ENCODE assay signal across 8 cellular contexts in genomic region chr1:147670319-147671003, GRCh38. TPM values are rescaled to one million over a fixed set of nuclear protein-coding genes. Genes with fewer than 3 reads are reported as not detected.
DNase-seq lines count a peak whose midpoint lies in the region; ATAC-seq and TF ChIP-seq lines count a peak whose summit lies in the region.

ACP6 (minus strand) TSS chr1:147670524; CDS start chr1:147670048, 476 bp downstream.

- H3K4me3 ChIP-seq in adipocyte (ENCODE audit: low read length): peak within 1 kb of the TSS; percentile 95
- H3K4me3 ChIP-seq in parathyroid adenoma (ENCODE audit: low read depth, low read length): peak within 1 kb of the TSS; percentile 85
- H3K4me3 ChIP-seq in transverse colon: peak within 1 kb of the TSS; percentile 64 to 92 (median 78)

- TF ChIP-seq POLR2A in GM10847 (IDR thresholded peaks at IDR 0.05; ENCODE audit: extremely low read depth, insufficient read length) (peak; percentile 28), transverse colon (IDR thresholded peaks at IDR 0.05) (peak; percentile 66)

- H3K4me2 ChIP-seq in parathyroid adenoma (ENCODE audit: low read length): peak within 1 kb of the TSS; percentile 65

- WGBS in transverse colon (ENCODE audit: low coverage in 1 of 2), 2 donors: 2% methylated on average over 36 of the region's 36 CpGs; no CpG with 5 or more reads in 1 of the 2 donors

- H3K27me3 ChIP-seq in adipocyte (replicated peaks; ENCODE audit: control insufficient read depth, insufficient read depth, low read length) (no peaks in the 10 kb centered on the region), parathyroid adenoma (ENCODE audit: control insufficient read depth, insufficient read depth, low read length) (no peaks in the 10 kb centered on the region), transverse colon (no peaks in the 10 kb centered on the region)

- intact Hi-C loops in cardiac septum (cut with DNase I): no loop called here
- intact Hi-C loops in transverse colon (cut with DNase I; ENCODE audit: low total_unique reads): no loop called here

- peaks cover 6% of the 10 kb centered on the region for H3K4me1 ChIP-seq in adipocyte (ENCODE audit: control insufficient read depth, insufficient read depth, low read length)
- H3K4me1 ChIP-seq in parathyroid adenoma: no peaks in the 10 kb centered on the region
- H3K4me1 ChIP-seq in transverse colon: peaks cover 4 to 10% (median 9%) of the 10 kb centered on the region in 4 donors

- H3K9me3 ChIP-seq in adipocyte (ENCODE audit: control insufficient read depth, low read length): no peaks in the 10 kb centered on the region
- H3K9me3 ChIP-seq in parathyroid adenoma (ENCODE audit: control insufficient read depth, low read length): no peaks in the 10 kb centered on the region
- H3K9me3 ChIP-seq in transverse colon: no peaks in the 10 kb centered on the region

- peak within 1 kb of the TSS; percentile 87 for H3K9ac ChIP-seq in adipocyte (ENCODE audit: low read length)
- H3K9ac ChIP-seq in parathyroid adenoma: no peak within 1 kb of the TSS

- TF ChIP-seq EP300 in transverse colon (IDR thresholded peaks at IDR 0.05; ENCODE audit: low read depth): no peak

- H3K27ac ChIP-seq in parathyroid adenoma (peak within 1 kb of the TSS; percentile 85), transverse colon (peak within 1 kb of the TSS; percentile 81 to 93 (median 89))

- no peaks in the 10 kb centered on the region for H3K36me3 ChIP-seq in adipocyte (ENCODE audit: control insufficient read depth, insufficient read depth, low read length, severe bottlenecking)
- no peaks in the 10 kb centered on the region for H3K36me3 ChIP-seq in parathyroid adenoma (ENCODE audit: control insufficient read depth, insufficient read depth, low read length)
- H3K36me3 ChIP-seq in transverse colon: no peaks in the 10 kb centered on the region

- in situ Hi-C loops in transverse colon (cut with MboI; ENCODE audit: low pct_ligation_motif_present in 1 of 4, low pct_unique_long_range_greater_than_20kb in 1 of 4, low sequenced_read_pairs in 3 of 4): no loop called here

- peak; percentile 97 for ATAC-seq in HG02678 (IDR thresholded peaks at IDR 0.05; ENCODE audit: unreplicated experiment)

- TF ChIP-seq CTCF in parathyroid adenoma (IDR thresholded peaks at IDR 0.05) (no peak), transverse colon (IDR thresholded peaks at IDR 0.05) (no peak)

- H2AFZ ChIP-seq in parathyroid adenoma: peak within 1 kb of the TSS; percentile 84

- peaks cover 13% of the 10 kb centered on the region for H3K79me2 ChIP-seq in parathyroid adenoma

- DNase-seq in NCI-H1105 treated with DMSO at 0.1 percent for 48 hours (lab: John Stamatoyannopoulos, UW): peak; percentile 96
- DNase-seq in T follicular helper cell (ENCODE audit: low read depth): peak; percentile 81
- peak; percentile 96 for DNase-seq in adipocyte (ENCODE audit: low read depth)
- peak; percentile 98 for DNase-seq in cardiac septum (ENCODE audit: low spot score)
- DNase-seq in transverse colon: peak; percentile 96

RNA-seq across cellular contexts. Expression of gene ACP6, which starts in this region (rescaled TPM):
- total RNA-seq in cardiac septum (10.9 TPM), transverse colon (10 to 100 TPM in 3 of 4 donors, 1 to 10 TPM in 1; 7.5 to 25.7 (median 19.9) TPM)

Comparison
In these comparisons a context has a peak if more than half of its experiments do, and no peak if none do; other contexts are left out.
1. Peak in every context shown above with its lines: DNase-seq, ATAC-seq, H3K4me3 ChIP-seq and H3K27ac ChIP-seq.